Comparison of ENCODE assay signal across 8 cellular contexts in genomic region chr17:44345497-44346026, GRCh38. TPM values are rescaled to one million over a fixed set of nuclear protein-coding genes. Genes with fewer than 3 reads are reported as not detected.
DNase-seq lines count a peak whose midpoint lies in the region; ATAC-seq, FAIRE-seq and TF ChIP-seq lines count a peak whose summit lies in the region.

No MANE protein-coding gene starts in this region.

- H3K9me3 ChIP-seq in T-helper 17 cell (ENCODE audit: control insufficient read depth, low read length, poor library complexity, severe bottlenecking) (no peaks in the 10 kb centered on the region), keratinocyte (ENCODE audit: control insufficient read depth, low read depth, low read length) (no peaks in the 10 kb centered on the region), smooth muscle cell (replicated peaks; ENCODE audit: low read depth) (no peaks in the 10 kb centered on the region)

- WGBS in smooth muscle cell (ENCODE audit: low lambda C conversion rate), result 4% methylated on average over 21 of the region's 21 CpGs

- no peaks in the 10 kb centered on the region for H3K36me3 Mint-ChIP-seq in T-helper 17 cell (ENCODE audit: low read depth)

- dilution Hi-C loops in keratinocyte (cut with MboI; ENCODE audit: extremely low pct_ligation_motif_present, low sequenced_read_pairs), result no loop called here

- H3K4me2 ChIP-seq in keratinocyte (ENCODE audit: control insufficient read depth, extremely low read depth, insufficient read depth, low read depth, low read length) (peak overlapping the region; percentile 78), smooth muscle cell (peak overlapping the region; percentile 91)

- peak overlapping the region; percentile 92 for H3K4me3 ChIP-seq in choroid plexus epithelial cell (ENCODE audit: low read depth, low read length)
- peak overlapping the region; percentile 80 to 93 (median 81) for H3K4me3 ChIP-seq in keratinocyte (ENCODE audit: control insufficient read depth in 2 of 3, extremely low read depth in 1 of 3, insufficient read depth in 2 of 3, low read depth in 1 of 3, low read length in 3 of 3)
- H3K4me3 ChIP-seq in smooth muscle cell, result peak overlapping the region; percentile 74

- no peaks in the 10 kb centered on the region for H3K9me1 ChIP-seq in keratinocyte (ENCODE audit: control insufficient read depth, extremely low read depth, insufficient read depth, low read length)

- ATAC-seq in GM19397 (IDR thresholded peaks at IDR 0.05; ENCODE audit: unreplicated experiment) (peak; percentile 7), T-helper 17 cell (peak; percentile 41), GM18520 (IDR thresholded peaks at IDR 0.05; ENCODE audit: unreplicated experiment) (no peak)

- peaks cover 27% of the 10 kb centered on the region for H3K4me1 Mint-ChIP-seq in T-helper 17 cell

- H3K79me2 ChIP-seq in keratinocyte (ENCODE audit: control insufficient read depth, insufficient read depth, low read length), result peaks cover 15% of the 10 kb centered on the region
- H3K79me2 ChIP-seq in smooth muscle cell (ENCODE audit: low read depth), result no peaks in the 10 kb centered on the region

- peak overlapping the region; percentile 94 for H3K4me3 Mint-ChIP-seq in T-helper 17 cell

- H3K36me3 ChIP-seq in keratinocyte (ENCODE audit: control insufficient read depth in 2 of 2, extremely low read depth in 1 of 2, insufficient read depth in 2 of 2, low read length in 2 of 2) (peaks cover 12 to 14% of the 10 kb centered on the region in 2 experiments), smooth muscle cell (ENCODE audit: low read depth) (no peaks in the 10 kb centered on the region)

- TF ChIP-seq CTCF in choroid plexus epithelial cell (conservative IDR thresholded peaks at IDR 0.05; ENCODE audit: low read depth, low read length), result peak; percentile 69
- TF ChIP-seq CTCF in keratinocyte (optimal IDR thresholded peaks at IDR 0.05 in 1 of 3, IDR thresholded peaks at IDR 0.05 in 1 of 3, conservative IDR thresholded peaks at IDR 0.05 in 1 of 3; ENCODE audit: extremely low read depth in 1 of 3, insufficient read depth in 2 of 3, low read length in 3 of 3), result peak; percentile 43 to 63 (median 55)
- peak; percentile 31 for TF ChIP-seq CTCF in smooth muscle cell (IDR thresholded peaks at IDR 0.05; ENCODE audit: borderline replicate concordance, insufficient read depth, poor library complexity, severe bottlenecking)

- no peaks in the 10 kb centered on the region for H3F3A ChIP-seq in smooth muscle cell (ENCODE audit: low read depth)

- H3K27me3 Mint-ChIP-seq in T-helper 17 cell, result peaks cover 8% of the 10 kb centered on the region

- H4K20me1 ChIP-seq in keratinocyte (ENCODE audit: control insufficient read depth, extremely low read depth, insufficient read depth, low read length) (no peaks in the 10 kb centered on the region), smooth muscle cell (ENCODE audit: low read depth) (peaks cover 10% of the 10 kb centered on the region)

- H2AFZ ChIP-seq in keratinocyte (ENCODE audit: control insufficient read depth, low read length), result peak overlapping the region; percentile 38
- H2AFZ ChIP-seq in smooth muscle cell (ENCODE audit: low read depth), result no peak overlapping the region

- FAIRE-seq in keratinocyte (lab: Jason Lieb, UNC), result peak; percentile 44

- H3K27me3 ChIP-seq in keratinocyte (ENCODE audit: control insufficient read depth, extremely low read depth, insufficient read depth, low read length) (no peaks in the 10 kb centered on the region), smooth muscle cell (ENCODE audit: low read depth) (no peaks in the 10 kb centered on the region)

- DNase-seq in CD1c-positive myeloid dendritic cell (ENCODE audit: extremely low spot score), result peak; percentile 70
- peak; percentile 82 for DNase-seq in NAMALWA (ENCODE audit: low spot score)
- DNase-seq in T-helper 17 cell, result peak in 1 of 3 donors; percentile 22
- peak; percentile 68 for DNase-seq in choroid plexus epithelial cell (ENCODE audit: low read depth)
- peak; percentile 61 for DNase-seq in keratinocyte (ENCODE audit: low read depth, low spot score)
- DNase-seq in smooth muscle cell (lab: John Stamatoyannopoulos, UW; ENCODE audit: unreplicated experiment), result no peak

- H3K9ac ChIP-seq in keratinocyte (ENCODE audit: control insufficient read depth, extremely low read depth, insufficient read depth, low read length), result peak overlapping the region; percentile 89
- peak overlapping the region; percentile 70 for H3K9ac ChIP-seq in smooth muscle cell (ENCODE audit: low read depth)

- H3K27ac ChIP-seq in keratinocyte (ENCODE audit: control insufficient read depth, insufficient read depth, low read length) (peak overlapping the region; percentile 91), smooth muscle cell (ENCODE audit: low read depth) (peak overlapping the region; percentile 12)

- H3K27ac Mint-ChIP-seq in T-helper 17 cell, result peak overlapping the region; percentile 94

- H3K4me1 ChIP-seq in keratinocyte (ENCODE audit: control insufficient read depth, extremely low read depth, insufficient read depth, low read length) (peaks cover 36% of the 10 kb centered on the region), smooth muscle cell (ENCODE audit: low read depth) (no peaks in the 10 kb centered on the region)

RNA-seq across cellular contexts. Expression of gene GRN, which starts 0.5 kb away (rescaled TPM):
- total RNA-seq in T-helper 17 cell (10 to 100 TPM; 31.7 to 47.7 TPM), smooth muscle cell (85.9 and 125 TPM in 2 replicates)
- polyA plus RNA-seq in keratinocyte (179 to 316 TPM (median 274 TPM) in 3 replicates), smooth muscle cell (322 and 338 TPM in 2 replicates)
- polyA plus RNA-seq in keratinocyte (2011; ENCODE audit: low read depth), result 101 TPM
- 328 and 700 TPM in 2 replicates for polyA plus RNA-seq in keratinocyte (2011; cell fraction: cytosol; rRNA removed)
- polyA plus RNA-seq in keratinocyte (2011; cell fraction: nucleus; rRNA removed), result 1,175 and 2,003 TPM in 2 replicates
- 414 and 541 TPM in 2 replicates for polyA plus RNA-seq in keratinocyte (2012; ENCODE audit: low replicate concordance)
- 269 to 862 TPM (median 302 TPM) in 3 replicates for polyA minus RNA-seq in keratinocyte
- polyA minus RNA-seq in keratinocyte (2011; cell fraction: cytosol; rRNA and poly(A)+ RNA removed), result 973 TPM
- polyA minus RNA-seq in keratinocyte (2011; cell fraction: nucleus; rRNA and poly(A)+ RNA removed), result 1,084 and 1,350 TPM in 2 replicates

RNA-seq across cellular contexts. Expression of gene FAM171A2, which starts 18.1 kb away (rescaled TPM):
- total RNA-seq in T-helper 17 cell (under 1 TPM; 0.07 to 0.31 TPM), smooth muscle cell (31.5 TPM in 2 replicates)
- polyA plus RNA-seq in keratinocyte (0.35 to 0.95 TPM (median 0.37 TPM) in 3 replicates), smooth muscle cell (28.4 and 28.8 TPM in 2 replicates)
- polyA plus RNA-seq in keratinocyte (2011; ENCODE audit: low read depth), result not detected
- 0.28 and 0.84 TPM in 2 replicates for polyA plus RNA-seq in keratinocyte (2011; cell fraction: cytosol; rRNA removed)
- polyA plus RNA-seq in keratinocyte (2011; cell fraction: nucleus; rRNA removed), result 0.94 and 1.6 TPM in 2 replicates
- polyA plus RNA-seq in keratinocyte (2012; ENCODE audit: low replicate concordance), result 0.72 and 1.0 TPM in 2 replicates
- 0.38 to 1.7 TPM (median 0.53 TPM) in 3 replicates for polyA minus RNA-seq in keratinocyte
- polyA minus RNA-seq in keratinocyte (2011; cell fraction: cytosol; rRNA and poly(A)+ RNA removed), result 0.58 TPM
- polyA minus RNA-seq in keratinocyte (2011; cell fraction: nucleus; rRNA and poly(A)+ RNA removed), result 2.1 and 2.6 TPM in 2 replicates

RNA-seq across cellular contexts. Expression of gene SLC25A39, which starts 20.9 kb away (rescaled TPM):
- total RNA-seq in T-helper 17 cell, result 10 to 100 TPM; 75.9 to 76.5 TPM
- 108 to 170 TPM (median 149 TPM) in 3 replicates for polyA plus RNA-seq in keratinocyte
- polyA plus RNA-seq in keratinocyte (2011; ENCODE audit: low read depth), result 47.7 TPM
- polyA plus RNA-seq in keratinocyte (2011; cell fraction: cytosol; rRNA removed), result 86.8 and 178 TPM in 2 replicates
- polyA plus RNA-seq in keratinocyte (2011; cell fraction: nucleus; rRNA removed), result 160 and 203 TPM in 2 replicates
- 183 and 186 TPM in 2 replicates for polyA plus RNA-seq in keratinocyte (2012; ENCODE audit: low replicate concordance)
- 72.4 to 219 TPM (median 104 TPM) in 3 replicates for polyA minus RNA-seq in keratinocyte
- 169 TPM for polyA minus RNA-seq in keratinocyte (2011; cell fraction: cytosol; rRNA and poly(A)+ RNA removed)
- polyA minus RNA-seq in keratinocyte (2011; cell fraction: nucleus; rRNA and poly(A)+ RNA removed), result 47.5 and 57.8 TPM in 2 replicates
- total RNA-seq in smooth muscle cell, result 62.6 and 106 TPM in 2 replicates
- 147 and 169 TPM in 2 replicates for polyA plus RNA-seq in smooth muscle cell

RNA-seq across cellular contexts. Expression of gene RUNDC3A, which starts 37.2 kb away (rescaled TPM):
- total RNA-seq in T-helper 17 cell (under 1 TPM; 0.37 to 0.55 TPM), smooth muscle cell (0.36 and 0.63 TPM in 2 replicates)
- polyA plus RNA-seq in keratinocyte (1.1 to 3.7 TPM (median 1.6 TPM) in 3 replicates), smooth muscle cell (0.21 and 0.84 TPM in 2 replicates)
- polyA plus RNA-seq in keratinocyte (2011; ENCODE audit: low read depth), result 6.9 TPM
- polyA plus RNA-seq in keratinocyte (2011; cell fraction: cytosol; rRNA removed), result 2.1 and 4.2 TPM in 2 replicates
- 7.4 and 9.3 TPM in 2 replicates for polyA plus RNA-seq in keratinocyte (2011; cell fraction: nucleus; rRNA removed)
- polyA plus RNA-seq in keratinocyte (2012; ENCODE audit: low replicate concordance), result 1.1 and 13.2 TPM in 2 replicates
- polyA minus RNA-seq in keratinocyte, result 1.6 to 3.3 TPM (median 2.2 TPM) in 3 replicates
- 3.3 TPM for polyA minus RNA-seq in keratinocyte (2011; cell fraction: cytosol; rRNA and poly(A)+ RNA removed)
- polyA minus RNA-seq in keratinocyte (2011; cell fraction: nucleus; rRNA and poly(A)+ RNA removed), result 2.4 and 2.7 TPM in 2 replicates

RNA-seq across cellular contexts. Expression of gene ITGA2B, which starts 43.9 kb away (rescaled TPM):
- total RNA-seq in T-helper 17 cell (100 to 1,000 TPM in 1 of 2 donors, 1 to 10 TPM in 1; 8.9 to 297 TPM), smooth muscle cell (1.0 and 2.1 TPM in 2 replicates)
- polyA plus RNA-seq in keratinocyte (0.06 TPM in 1 of 3 replicates, not detected in the others), smooth muscle cell (3.9 and 4.0 TPM in 2 replicates)
- not detected for polyA plus RNA-seq in keratinocyte (2011; ENCODE audit: low read depth)
- polyA plus RNA-seq in keratinocyte (2011; cell fraction: cytosol; rRNA removed), result not detected in 2 replicates
- 0.09 and 0.11 TPM in 2 replicates for polyA plus RNA-seq in keratinocyte (2011; cell fraction: nucleus; rRNA removed)
- 0.07 TPM in 1 of 2 replicates, not detected in the other for polyA plus RNA-seq in keratinocyte (2012; ENCODE audit: low replicate concordance)
- not detected in 3 replicates for polyA minus RNA-seq in keratinocyte
- not detected for polyA minus RNA-seq in keratinocyte (2011; cell fraction: cytosol; rRNA and poly(A)+ RNA removed)
- polyA minus RNA-seq in keratinocyte (2011; cell fraction: nucleus; rRNA and poly(A)+ RNA removed), result 0.54 TPM in 1 of 2 replicates, not detected in the other

Comparison
In these comparisons a context has a peak if more than half of its experiments do, and no peak if none do; other contexts are left out.
1. RNA of gene FAM171A2, which starts 18.1 kb away (total RNA-seq): 31.5 TPM in smooth muscle cell; 0.07 to 0.31 TPM in T-helper 17 cell; every median in the first group is over 10 times any median in the second.
2. Peak in every context shown above with its lines, with median percentiles within 50 percentile points of each other: H3K4me3 ChIP-seq and CTCF ChIP-seq.